In the genomic region with DNA sequence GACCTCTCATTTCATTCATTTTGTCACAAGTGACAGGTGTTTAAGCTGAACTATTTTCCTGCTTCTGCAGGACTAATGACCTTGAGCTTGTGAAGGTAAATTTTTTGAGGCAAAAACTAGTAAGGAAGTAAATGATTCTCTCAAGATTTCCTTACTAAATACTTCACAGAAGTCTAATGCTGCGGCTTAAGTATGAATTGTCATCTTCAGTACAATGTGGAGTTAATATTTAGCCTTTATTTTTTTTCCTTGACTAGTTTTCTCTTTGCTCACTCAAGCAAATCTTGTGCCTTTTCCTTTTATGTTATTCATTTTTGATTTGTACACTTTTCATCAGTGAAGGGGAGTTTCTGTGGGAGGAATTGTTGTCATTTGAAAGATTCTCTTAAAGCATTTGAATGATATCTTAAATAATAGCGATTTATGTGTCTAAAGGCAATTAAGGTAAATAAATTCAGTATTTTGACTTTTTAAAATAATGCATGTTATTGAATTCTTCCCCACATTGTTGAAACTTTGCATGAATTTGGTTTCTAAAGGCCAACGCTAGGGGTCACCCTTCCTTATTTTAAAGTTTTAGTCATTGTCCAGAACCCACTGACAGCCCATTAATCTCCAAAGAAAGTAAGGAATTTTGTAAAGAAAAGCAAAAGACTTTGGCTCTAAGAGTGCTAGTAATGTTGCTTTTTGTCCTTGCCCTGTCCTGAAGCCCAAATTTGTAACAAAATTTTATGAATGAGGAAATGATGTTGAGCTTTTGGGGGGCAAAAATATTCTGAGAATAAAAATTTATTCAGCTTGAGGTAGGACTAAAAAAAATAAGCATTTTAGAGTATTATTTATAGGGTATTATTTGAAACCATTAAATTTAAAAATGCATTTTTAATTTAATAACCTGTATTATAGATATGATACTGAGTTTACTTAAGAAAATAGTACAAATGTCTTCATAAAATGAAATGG, we compare ENCODE assay signal across 9 cellular contexts.
DNase-seq lines count a peak whose midpoint lies in the region; ATAC-seq and TF ChIP-seq lines count a peak whose summit lies in the region.
"Had no signal": no experiment of that assay in that cellular context is flagged by ENCODE, and none has a peak within 500 bp of the region (broad histone marks: within the 10 kb centered on the region; RNA-seq: fewer than 3 reads in every experiment).

No MANE protein-coding gene starts in this region.

- no peak for ATAC-seq in CD4-positive, alpha-beta T cell (ENCODE audit: poor library complexity)
- ATAC-seq in GM21526 (IDR thresholded peaks at IDR 0.05; ENCODE audit: low FRiP score, unreplicated experiment), result no peak
- ATAC-seq: left colon had no signal

- POLR2A ChIA-PET in CD4-positive, alpha-beta T cell (lab: Charles Lee), result no interaction called here

- no peaks in the 10 kb centered on the region for H3K9me3 Mint-ChIP-seq in CD4-positive, alpha-beta T cell

- H3K27ac ChIP-seq in CD4-positive, alpha-beta T cell (ENCODE audit: low read depth, low read length), result no peak overlapping the region
- H3K27ac ChIP-seq in mammary epithelial cell (ENCODE audit: insufficient read depth, low read depth, low read length), result no peak overlapping the region
- H3K27ac ChIP-seq in liver (ENCODE audit: low read depth in 1 of 2, low read length in 2 of 2), result no peak overlapping the region

- H3K9me3 ChIP-seq in CD4-positive, alpha-beta T cell (ENCODE audit: control insufficient read depth, low read length), result no peaks in the 10 kb centered on the region
- H3K9me3 ChIP-seq in mammary epithelial cell (replicated peaks; ENCODE audit: insufficient read depth, low read length), result no peaks in the 10 kb centered on the region
- no peaks in the 10 kb centered on the region for H3K9me3 ChIP-seq in liver (ENCODE audit: control insufficient read depth in 4 of 4, low read length in 3 of 4)

- intact Hi-C loops in CD4-positive, alpha-beta T cell (cut with DNase I, micrococcal nuclease), result loop anchor here (2.0 to 10.0 kb wide), 6 partner anchors 643 to 1261 kb away; no protein-coding TSS in a partner anchor
- intact Hi-C loops in mammary epithelial cell (cut with micrococcal nuclease), result no loop called here

- H3K4me1 Mint-ChIP-seq in CD4-positive, alpha-beta T cell (ENCODE audit: low read depth), result no peaks in the 10 kb centered on the region

- H3K4me2 ChIP-seq in mammary epithelial cell (ENCODE audit: insufficient read depth, low read depth, low read length), result no peak overlapping the region

- no peak overlapping the region for H2AFZ ChIP-seq in mammary epithelial cell (ENCODE audit: low read depth, low read length)

- dilution Hi-C loops in mammary epithelial cell (cut with HindIII; ENCODE audit: low sequenced_read_pairs), result no loop called here

- peaks cover 11% of the 10 kb centered on the region for H3K27me3 ChIP-seq in CD4-positive, alpha-beta T cell (ENCODE audit: control insufficient read depth, insufficient read depth, low read length)
- no peaks in the 10 kb centered on the region for H3K27me3 ChIP-seq in mammary epithelial cell (ENCODE audit: insufficient read depth, low read length)
- H3K27me3 ChIP-seq in liver (ENCODE audit: control insufficient read depth in 4 of 4, insufficient read depth in 4 of 4, low read length in 3 of 4), result peaks cover 0 to 5% (median 0%) of the 10 kb centered on the region in 4 donors

- WGBS in mammary epithelial cell (ENCODE audit: low coverage, missing lambda C conversion rate), result 35% methylated on average over 3 of the region's 3 CpGs
- 29% methylated on average over 3 of the region's 3 CpGs for whole genome bisulfite sequencing in liver

- in situ Hi-C loops in mammary epithelial cell (cut with MboI; ENCODE audit: low sequenced_read_pairs in 2 of 2), result loop anchor here in 1 of 2 donors (25.0 kb wide), 1 partner anchor 988 kb away; no protein-coding TSS in a partner anchor

- H3K4me1 ChIP-seq in mammary epithelial cell (ENCODE audit: insufficient read depth, low read length), result no peaks in the 10 kb centered on the region
- no peaks in the 10 kb centered on the region for H3K4me1 ChIP-seq in liver (ENCODE audit: control insufficient read depth in 4 of 4, insufficient read depth in 4 of 4, low read length in 3 of 4)

- H3K79me2 ChIP-seq in mammary epithelial cell (ENCODE audit: insufficient read depth, low read length), result no peaks in the 10 kb centered on the region

- peak; percentile 56 to 67 for TF ChIP-seq RAD21 in liver (IDR thresholded peaks at IDR 0.05)

- peaks cover 37% of the 10 kb centered on the region for H3K27me3 Mint-ChIP-seq in CD4-positive, alpha-beta T cell

- no peak overlapping the region for H3K4me3 ChIP-seq in mammary epithelial cell (replicated peaks in 1 of 3; ENCODE audit: insufficient read depth in 1 of 3, low read depth in 2 of 3, low read length in 3 of 3)
- H3K4me3 ChIP-seq in liver (ENCODE audit: low read depth in 1 of 3, low read length in 3 of 3), result no peak overlapping the region

- no peak overlapping the region for H3K4me3 Mint-ChIP-seq in CD4-positive, alpha-beta T cell

- H3K36me3 ChIP-seq in mammary epithelial cell (ENCODE audit: insufficient read depth, low read length) (no peaks in the 10 kb centered on the region), liver (ENCODE audit: control insufficient read depth in 4 of 4, insufficient read depth in 3 of 4, low read depth in 1 of 4, low read length in 3 of 4) (no peaks in the 10 kb centered on the region)

- CTCF ChIA-PET in CD4-positive, alpha-beta T cell (lab: Charles Lee), result interaction anchor here (1.2 kb wide), 1 partner anchor 33 kb away, joined by 3 read pairs; no protein-coding TSS in a partner anchor
- CTCF ChIA-PET in mammary epithelial cell (lab: Charles Lee; ENCODE audit: low non-redundant PET), result no interaction called here

- peak; percentile 63 for TF ChIP-seq CTCF in CD4-positive, alpha-beta T cell (IDR thresholded peaks at IDR 0.05)
- TF ChIP-seq CTCF in mammary epithelial cell (conservative IDR thresholded peaks at IDR 0.05 in 1 of 2, IDR thresholded peaks at IDR 0.05 in 1 of 2; ENCODE audit: extremely low read depth in 1 of 2, insufficient read depth in 1 of 2, low read depth in 1 of 2, low read length in 2 of 2) (peak; percentile 69 to 85), liver (IDR thresholded peaks at IDR 0.05; ENCODE audit: low read depth, low read length, missing input control) (peak; percentile 63)

- H4K20me1 ChIP-seq in mammary epithelial cell (ENCODE audit: insufficient read depth, low read length), result no peaks in the 10 kb centered on the region

- peak in 1 of 10 experiments; percentile 1 for DNase-seq in CD4-positive, alpha-beta T cell
- DNase-seq in GM19238 (ENCODE audit: insufficient read length, low spot score) (peak; percentile 1), NCI-H226 (peak; percentile 13), mammary epithelial cell (no peak), activated gamma-delta T cell (lab: John Stamatoyannopoulos, UW) (no peak), NCI-H2171 (lab: John Stamatoyannopoulos, UW) (no peak)

- H3K9ac ChIP-seq in mammary epithelial cell (ENCODE audit: insufficient read depth, low read length) (no peak overlapping the region), liver (ENCODE audit: low read depth in 1 of 2, low read length in 2 of 2) (no peak overlapping the region)

- no peak overlapping the region for H3K27ac Mint-ChIP-seq in CD4-positive, alpha-beta T cell

- no peaks in the 10 kb centered on the region for H3K36me3 Mint-ChIP-seq in CD4-positive, alpha-beta T cell (ENCODE audit: low read depth)

- BruUV-seq in mammary epithelial cell (replicated peaks; lab: Mats Ljungman, UMichigan), result no TSS peak

TF ChIP-seq in liver, 16 proteins besides CTCF, POLR2A, EP300 and RAD21:
- peak; percentile 18 for TF ChIP-seq NR2F2 (IDR thresholded peaks at IDR 0.05)
- TF ChIP-seq, protein P1, sequence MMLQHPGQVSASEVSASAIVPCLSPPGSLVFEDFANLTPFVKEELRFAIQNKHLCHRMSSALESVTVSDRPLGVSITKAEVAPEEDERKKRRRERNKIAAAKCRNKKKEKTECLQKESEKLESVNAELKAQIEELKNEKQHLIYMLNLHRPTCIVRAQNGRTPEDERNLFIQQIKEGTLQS (IDR thresholded peaks at IDR 0.05), result no peak

Comparison
In these comparisons a context has a peak if more than half of its experiments do, and no peak if none do; other contexts are left out.
1. DNase-seq: peak in GM19238 (single experiment) and NCI-H226 (single experiment); none in mammary epithelial cell (single experiment), activated gamma-delta T cell (single experiment) and NCI-H2171 (single experiment).
2. Peak in every context shown above with its lines, with median percentiles within 50 percentile points of each other: CTCF ChIP-seq.